Comparison of ENCODE assay signal across 9 cellular contexts in genomic region chr19:42440357-42441046, GRCh38. TPM values are rescaled to one million over a fixed set of nuclear protein-coding genes. Genes with fewer than 3 reads are reported as not detected.
A peak's percentile ranks its signal among the peaks of the same experiment; 100 is the strongest.
DNase-seq lines count a peak whose midpoint lies in the region; ATAC-seq and TF ChIP-seq lines count a peak whose summit lies in the region.
"Had no signal": no experiment of that assay in that cellular context is flagged by ENCODE, and none has a peak within 500 bp of the region (broad histone marks: within the 10 kb centered on the region; RNA-seq: fewer than 3 reads in every experiment).

No MANE protein-coding gene starts in this region.

- peaks cover 4% of the 10 kb centered on the region; the same call in 1 of the 2 replicates for H3F3A ChIP-seq in GM23338 (replicated peaks; ENCODE audit: low read depth)

- TF ChIP-seq POLR2A in esophagus squamous epithelium (IDR thresholded peaks at IDR 0.05): no peak

- no peak overlapping the region for H3K27ac ChIP-seq in BLaER1 treated with 17β-estradiol and CSF1 and Interleukin-3, amounts not matched to agents 10 nM and 100 nM
- H3K27ac ChIP-seq in GM23338 (ENCODE audit: low read depth) (no peak overlapping the region), OCI-LY3 (ENCODE audit: low read length) (no peak overlapping the region), esophagus squamous epithelium (peak overlapping the region; percentile 77 to 93 (median 90))

- no peak overlapping the region; the same call in 1 of the 2 replicates for H3K27ac Mint-ChIP-seq in GM23338
- no peak overlapping the region for H3K27ac Mint-ChIP-seq in nephron progenitor cell

- ATAC-seq in GM23338: peak; percentile 79
- no peak for ATAC-seq in GM19463 (IDR thresholded peaks at IDR 0.05; ENCODE audit: unreplicated experiment)

- 13 to 24% methylated on average over 14 to 16 of the region's 16 CpGs for WGBS in esophagus squamous epithelium, 2 donors

- H3K9me2 ChIP-seq in GM23338 (ENCODE audit: insufficient read depth): no peaks in the 10 kb centered on the region

- peak; percentile 91 for DNase-seq in GM23338 (ENCODE audit: low spot score)
- DNase-seq in activated T-cell treated with anti-CD3 and anti-CD28 coated beads for 4 hours: peak; percentile 79
- no peak for DNase-seq in esophagus squamous epithelium (lab: John Stamatoyannopoulos, UW)
- DNase-seq in nephron progenitor cell: peak; percentile 82
- DNase-seq in stromal cell of bone marrow (ENCODE audit: low read depth): peak; percentile 53

- no peaks in the 10 kb centered on the region; the same call in 2 of the 3 replicates for H3K9me3 Mint-ChIP-seq in GM23338
- H3K9me3 Mint-ChIP-seq in nephron progenitor cell: no peaks in the 10 kb centered on the region
- H3K9me3 Mint-ChIP-seq: IgD-negative memory B cell had no signal

- H3K79me2 ChIP-seq in GM23338 (replicated peaks; ENCODE audit: insufficient read depth) (no peaks in the 10 kb centered on the region), OCI-LY3 (ENCODE audit: low read length) (no peaks in the 10 kb centered on the region)

- intact Hi-C loops in esophagus squamous epithelium (cut with DNase I): no loop called here

- no peaks in the 10 kb centered on the region for H3K27me3 ChIP-seq in BLaER1 treated with 17β-estradiol and CSF1 and Interleukin-3, amounts not matched to agents 10 nM and 100 nM
- H3K27me3 ChIP-seq in GM23338 (ENCODE audit: insufficient read depth): no peaks in the 10 kb centered on the region
- H3K27me3 ChIP-seq in OCI-LY3 (ENCODE audit: low read depth, low read length): peaks cover 35% of the 10 kb centered on the region
- H3K27me3 ChIP-seq in esophagus squamous epithelium: no peaks in the 10 kb centered on the region

- H3K4me3 Mint-ChIP-seq in GM23338 (no peak overlapping the region), nephron progenitor cell (no peak overlapping the region)

- no peaks in the 10 kb centered on the region for H3K36me3 ChIP-seq in BLaER1 treated with 17β-estradiol and CSF1 and Interleukin-3, amounts not matched to agents 10 nM and 100 nM
- H3K36me3 ChIP-seq in GM23338 (ENCODE audit: insufficient read depth) (no peaks in the 10 kb centered on the region), OCI-LY3 (replicated peaks; ENCODE audit: low read depth, low read length) (no peaks in the 10 kb centered on the region), esophagus squamous epithelium (no peaks in the 10 kb centered on the region)

- H3K4me3 ChIP-seq in BLaER1 treated with 17β-estradiol and CSF1 and Interleukin-3, amounts not matched to agents 10 nM and 100 nM: no peak overlapping the region
- H3K4me3 ChIP-seq in GM23338: no peak overlapping the region
- H3K4me3 ChIP-seq in OCI-LY3 (ENCODE audit: low read length): peak overlapping the region; percentile 26
- H3K4me3 ChIP-seq in esophagus squamous epithelium: peak overlapping the region in 2 of 4 donors; percentile 4 to 10

- no peak overlapping the region for H2AFZ ChIP-seq in GM23338
- H2AFZ ChIP-seq in OCI-LY3 (ENCODE audit: low read depth, low read length): peak overlapping the region; percentile 5; the same call in 1 of the 2 replicates

- H3K4me2 ChIP-seq in BLaER1 treated with 17β-estradiol and CSF1 and Interleukin-3, amounts not matched to agents 10 nM and 100 nM: peak overlapping the region; percentile 18 to 71 (median 57)
- H3K4me2 ChIP-seq in GM23338 (no peak overlapping the region), OCI-LY3 (ENCODE audit: low read length) (peak overlapping the region; percentile 58)

- peak; percentile 90 to 99 for TF ChIP-seq CTCF in GM23338 (conservative IDR thresholded peaks at IDR 0.05; ENCODE audit: low read depth in 2 of 2)
- peak; percentile 99 for TF ChIP-seq CTCF in OCI-LY3 (IDR thresholded peaks at IDR 0.05; ENCODE audit: low read depth, low read length)
- TF ChIP-seq CTCF in esophagus squamous epithelium (IDR thresholded peaks at IDR 0.05): peak; percentile 82 to 95 (median 92)
- TF ChIP-seq CTCF in nephron progenitor cell (IDR thresholded peaks at IDR 0.05): peak; percentile 93

- peaks cover 18% of the 10 kb centered on the region for H3K4me1 Mint-ChIP-seq in GM23338
- H3K4me1 Mint-ChIP-seq in nephron progenitor cell: peaks cover 25% of the 10 kb centered on the region

- no peak overlapping the region for H3K9ac ChIP-seq in BLaER1 treated with 17β-estradiol and CSF1 and Interleukin-3, amounts not matched to agents 10 nM and 100 nM
- H3K9ac ChIP-seq in OCI-LY3 (ENCODE audit: low read length): 0 out of 2 replicates have a peak overlapping the region, but pooled peaks have one; percentile 5

- no peaks in the 10 kb centered on the region for H3K9me3 ChIP-seq in BLaER1 treated with 17β-estradiol and CSF1 and Interleukin-3, amounts not matched to agents 10 nM and 100 nM (replicated peaks in 1 of 11)
- no peaks in the 10 kb centered on the region for H3K9me3 ChIP-seq in OCI-LY3 (ENCODE audit: insufficient read depth, low read length)
- H3K9me3 ChIP-seq in esophagus squamous epithelium: no peaks in the 10 kb centered on the region

- H3K4me1 ChIP-seq in BLaER1 treated with 17β-estradiol and CSF1 and Interleukin-3, amounts not matched to agents 10 nM and 100 nM: peaks cover 14 to 39% (median 24%) of the 10 kb centered on the region in 10 experiments
- H3K4me1 ChIP-seq in GM23338 (ENCODE audit: insufficient read depth) (0 out of 2 replicates have a peak, but pooled peaks cover 5% of the 10 kb centered on the region), OCI-LY3 (ENCODE audit: low read length) (no peaks in the 10 kb centered on the region), esophagus squamous epithelium (peaks cover 0 to 69% (median 21%) of the 10 kb centered on the region in 3 donors)

- H3K27me3 Mint-ChIP-seq in GM23338 (ENCODE audit: insufficient read depth, low read depth, poor library complexity) (peaks cover 3% of the 10 kb centered on the region), nephron progenitor cell (ENCODE audit: low read depth, poor library complexity) (peaks cover 14% of the 10 kb centered on the region)

- H4K20me1 ChIP-seq in BLaER1 treated with 17β-estradiol and CSF1 and Interleukin-3, amounts not matched to agents 10 nM and 100 nM: peaks cover 0 to 8% (median 0%) of the 10 kb centered on the region in 11 experiments; a peak in 5 of 22 replicates
- H4K20me1 ChIP-seq in GM23338 (replicated peaks; ENCODE audit: insufficient read depth): 0 out of 2 replicates have a peak, but pooled peaks cover 3% of the 10 kb centered on the region
- no peaks in the 10 kb centered on the region for H4K20me1 ChIP-seq in OCI-LY3 (ENCODE audit: insufficient read depth, low read length)

- H3K36me3 Mint-ChIP-seq in GM23338 (ENCODE audit: low read depth): no peaks in the 10 kb centered on the region
- no peaks in the 10 kb centered on the region for H3K36me3 Mint-ChIP-seq in nephron progenitor cell (ENCODE audit: low read depth)

TF ChIP-seq in GM23338, 12 proteins besides CTCF, POLR2A, EP300 and RAD21 (continues in another document):
- TF ChIP-seq ZNF114 (CRISPR knock-in tag; IDR thresholded peaks at IDR 0.05) (no peak), EZH2 (IDR thresholded peaks at IDR 0.05; ENCODE audit: low read depth, unreplicated experiment) (no peak), ZNF331 (CRISPR knock-in tag; IDR thresholded peaks at IDR 0.05; ENCODE audit: low read depth) (no peak), REST (IDR thresholded peaks at IDR 0.05; ENCODE audit: unreplicated experiment) (no peak), CREB1 (CRISPR knock-in tag; IDR thresholded peaks at IDR 0.05; ENCODE audit: low read depth) (no peak)

RNA-seq across cellular contexts. Expression of gene CXCL17, which starts 2.2 kb away (rescaled TPM):
- not detected in 2 replicates for total RNA-seq in GM23338 (2014; rRNA removed; shearing (Covaris generic))
- 0.39 TPM in 1 of 2 replicates, not detected in the other for polyA plus RNA-seq in GM23338 (2016; fragmentation: Nextera tagmentation; extraction: Ambion mirVana)
- total RNA-seq in esophagus squamous epithelium: 10 to 100 TPM; 19.3 to 97.7 (median 33.8) TPM

RNA-seq across cellular contexts. Expression of gene LIPE, which starts 13.3 kb away (rescaled TPM):
- 10.9 and 16.2 TPM in 2 replicates for total RNA-seq in GM23338 (2014; rRNA removed; shearing (Covaris generic))
- polyA plus RNA-seq in GM23338 (2016; fragmentation: Nextera tagmentation; extraction: Ambion mirVana): 4.3 and 5.8 TPM in 2 replicates
- 10 to 100 TPM in 1 of 4 donors, 1 to 10 TPM in 3; 5.2 to 10.8 (median 7.9) TPM for total RNA-seq in esophagus squamous epithelium

RNA-seq across cellular contexts. Expression of gene CNFN, which starts 50.4 kb away (rescaled TPM):
- 6.7 TPM in 1 of 2 replicates, not detected in the other for total RNA-seq in GM23338 (2014; rRNA removed; shearing (Covaris generic))
- polyA plus RNA-seq in GM23338 (2016; fragmentation: Nextera tagmentation; extraction: Ambion mirVana): 54.5 and 71.5 TPM in 2 replicates
- 1,000 to 10,000 TPM in 2 of 4 donors, 100 to 1,000 TPM in 2; 530 to 1,759 (median 921) TPM for total RNA-seq in esophagus squamous epithelium

Comparison
In these comparisons a context has a peak if more than half of its experiments do, and no peak if none do; other contexts are left out.
1. H3K27ac ChIP-seq: peak in esophagus squamous epithelium (4 of 4); none in BLaER1 treated with 17β-estradiol and CSF1 and Interleukin-3, amounts not matched to agents 10 nM and 100 nM (0 of 11), GM23338 (single experiment) and OCI-LY3 (single experiment).
2. RNA of gene CXCL17, which starts 2.2 kb away (total RNA-seq): 19.3 to 97.7 TPM in esophagus squamous epithelium; not detected in GM23338; every median in the first group is over 10 times any median in the second.
3. RNA of gene CNFN, which starts 50.4 kb away (total RNA-seq): 530 to 1,759 TPM in esophagus squamous epithelium; 6.7 TPM in GM23338; every median in the first group is over 10 times any median in the second.
4. Peak in every context shown above with its lines, with median percentiles within 50 percentile points of each other: CTCF ChIP-seq.